8 cellular contexts compared by ENCODE assay signal in genomic region chr17:7237761-7238417, GRCh38. TPM values are rescaled to one million over a fixed set of nuclear protein-coding genes. Genes with fewer than 3 reads are reported as not detected.
DNase-seq lines count a peak whose midpoint lies in the region; ATAC-seq and TF ChIP-seq lines count a peak whose summit lies in the region.

No MANE protein-coding gene starts in this region.

- ATAC-seq in HG02642 (IDR thresholded peaks at IDR 0.05; ENCODE audit: poor library complexity, unreplicated experiment), result peak; percentile 14
- peak; percentile 3 for ATAC-seq in SK-N-SH treated with all-trans-retinoic acid at 6 μM for 48 hours
- peak in 1 of 2 donors; percentile 36 for ATAC-seq in upper lobe of left lung (ENCODE audit: low FRiP score in 2 of 2)
- no peak for ATAC-seq in GM18868 (IDR thresholded peaks at IDR 0.05; ENCODE audit: unreplicated experiment)

- peaks cover 60% of the 10 kb centered on the region for H3K4me1 Mint-ChIP-seq in CD14-positive monocyte
- H3K4me1 Mint-ChIP-seq in activated naive CD8-positive, alpha-beta T cell treated with anti-CD3 and anti-CD28 coated beads for 36 hours, result peaks cover 58% of the 10 kb centered on the region

- TF ChIP-seq CTCF in CD14-positive monocyte (IDR thresholded peaks at IDR 0.05), result no peak
- no peak for TF ChIP-seq CTCF in upper lobe of left lung (IDR thresholded peaks at IDR 0.05)

- intact Hi-C loops in CD14-positive monocyte (cut with micrococcal nuclease) (loop anchor here (2.0 to 10.0 kb wide), 3 partner anchors 17 to 247 kb away; partner anchors contain the start of genes EIF5A (in 2 of the 2), POLR2A (in 1 of the 2) and SLC35G6 (in 1 of the 2)), cardiac septum (cut with DNase I) (loop anchor here (2.0 to 5.0 kb wide), 3 partner anchors 17 to 319 kb away; partner anchors contain the start of genes EIF5A and TNFSF13)

- H3K4me3 ChIP-seq in upper lobe of left lung, result peak overlapping the region; percentile 80 to 99 (median 91)

- H3K36me3 Mint-ChIP-seq in CD14-positive monocyte, result peaks cover 36 to 45% of the 10 kb centered on the region in 2 donors
- peaks cover 39% of the 10 kb centered on the region for H3K36me3 Mint-ChIP-seq in activated naive CD8-positive, alpha-beta T cell treated with anti-CD3 and anti-CD28 coated beads for 36 hours

- no peak for TF ChIP-seq EP300 in upper lobe of left lung (IDR thresholded peaks at IDR 0.05)

- peaks cover 29 to 56% (median 45%) of the 10 kb centered on the region in 4 donors for H3K4me1 ChIP-seq in upper lobe of left lung

- H3K27ac Mint-ChIP-seq in CD14-positive monocyte, result peak overlapping the region; percentile 69 to 97 (median 76)
- peak overlapping the region; percentile 97 for H3K27ac Mint-ChIP-seq in activated naive CD8-positive, alpha-beta T cell treated with anti-CD3 and anti-CD28 coated beads for 36 hours

- no peaks in the 10 kb centered on the region for H3K9me3 ChIP-seq in upper lobe of left lung

- peak overlapping the region; percentile 90 to 98 (median 97) for H3K27ac ChIP-seq in upper lobe of left lung

- peaks cover 0 to 4% (median 0%) of the 10 kb centered on the region in 7 donors for H3K9me3 Mint-ChIP-seq in CD14-positive monocyte
- H3K9me3 Mint-ChIP-seq in activated naive CD8-positive, alpha-beta T cell treated with anti-CD3 and anti-CD28 coated beads for 36 hours, result no peaks in the 10 kb centered on the region

- H3K27me3 Mint-ChIP-seq in CD14-positive monocyte (ENCODE audit: low read depth in 3 of 3), result peaks cover 0 to 5% (median 0%) of the 10 kb centered on the region in 3 donors
- H3K27me3 Mint-ChIP-seq in activated naive CD8-positive, alpha-beta T cell treated with anti-CD3 and anti-CD28 coated beads for 36 hours, result peaks cover 3% of the 10 kb centered on the region

- TF ChIP-seq POLR2A in upper lobe of left lung (IDR thresholded peaks at IDR 0.05), result peak in 1 of 4 donors; percentile 16

- H3K27me3 ChIP-seq in upper lobe of left lung, result no peaks in the 10 kb centered on the region

- DNase-seq in CD14-positive monocyte (ENCODE audit: low spot score) (peak; percentile 67), cardiac septum (ENCODE audit: low spot score) (peak; percentile 91), pons (ENCODE audit: low spot score) (peak; percentile 51), upper lobe of left lung (peak; percentile 90 to 97)
- DNase-seq in activated naive CD8-positive, alpha-beta T cell treated with anti-CD3 and anti-CD28 coated beads for 36 hours, result peak; percentile 84

- 2 to 3% methylated on average over 6 to 23 of the region's 73 CpGs for WGBS in upper lobe of left lung, 2 donors

- peak overlapping the region; percentile 96 to 98 for H3K4me3 Mint-ChIP-seq in CD14-positive monocyte
- H3K4me3 Mint-ChIP-seq in activated naive CD8-positive, alpha-beta T cell treated with anti-CD3 and anti-CD28 coated beads for 36 hours, result peak overlapping the region; percentile 98

- H3K36me3 ChIP-seq in upper lobe of left lung, result peaks cover 0 to 29% (median 23%) of the 10 kb centered on the region in 4 donors

TF ChIP-seq in SK-N-SH treated with all-trans-retinoic acid at 6 μM for 48 hours, 23 proteins besides CTCF, POLR2A, EP300 and RAD21:
- TF ChIP-seq ZNF565 (CRISPR knock-in tag; conservative IDR thresholded peaks at IDR 0.05; ENCODE audit: low read depth), result no peak
- no peak for TF ChIP-seq ZNF8 (CRISPR knock-in tag; IDR thresholded peaks at IDR 0.05)
- no peak for TF ChIP-seq ISL1 (CRISPR knock-in tag; IDR thresholded peaks at IDR 0.05)
- no peak for TF ChIP-seq RARB (CRISPR knock-in tag; IDR thresholded peaks at IDR 0.05)
- no peak for TF ChIP-seq ZFP3 (CRISPR knock-in tag; IDR thresholded peaks at IDR 0.05)
- no peak for TF ChIP-seq CREB5 (CRISPR knock-in tag; IDR thresholded peaks at IDR 0.05; ENCODE audit: low read depth)
- no peak for TF ChIP-seq SNAI2 (CRISPR knock-in tag; IDR thresholded peaks at IDR 0.05)
- no peak for TF ChIP-seq ARNTL (CRISPR knock-in tag; IDR thresholded peaks at IDR 0.05; ENCODE audit: borderline replicate concordance, low read depth)
- no peak for TF ChIP-seq GLIS3 (CRISPR knock-in tag; IDR thresholded peaks at IDR 0.05)
- no peak for TF ChIP-seq OSR1 (CRISPR knock-in tag; IDR thresholded peaks at IDR 0.05)
- no peak for TF ChIP-seq POU6F1 (CRISPR knock-in tag; IDR thresholded peaks at IDR 0.05; ENCODE audit: borderline replicate concordance, low read depth)
- no peak for TF ChIP-seq ZNF70 (CRISPR knock-in tag; IDR thresholded peaks at IDR 0.05)
- no peak for TF ChIP-seq BACH2 (CRISPR knock-in tag; IDR thresholded peaks at IDR 0.05; ENCODE audit: borderline replicate concordance)
- no peak for TF ChIP-seq ZFP30 (CRISPR knock-in tag; IDR thresholded peaks at IDR 0.05)
- TF ChIP-seq CSRNP3 (CRISPR knock-in tag; IDR thresholded peaks at IDR 0.05), result no peak

RNA-seq across cellular contexts. Expression of gene PHF23, which starts 1.4 kb away (rescaled TPM):
- polyA plus RNA-seq in CD14-positive monocyte, result 10 to 100 TPM; 12.0 to 12.9 TPM
- total RNA-seq in activated naive CD8-positive, alpha-beta T cell treated with anti-CD3 and anti-CD28 coated beads for 36 hours, result 10 to 100 TPM; 28.1 to 28.8 TPM
- total RNA-seq in cardiac septum (20.5 TPM), upper lobe of left lung (10 to 100 TPM; 25.4 to 54.5 (median 31.2) TPM)

RNA-seq across cellular contexts. Expression of gene DVL2, which starts 3.6 kb away (rescaled TPM):
- 1 to 10 TPM; 7.0 to 7.8 TPM for polyA plus RNA-seq in CD14-positive monocyte
- 10 to 100 TPM; 64.4 to 66.5 TPM for total RNA-seq in activated naive CD8-positive, alpha-beta T cell treated with anti-CD3 and anti-CD28 coated beads for 36 hours
- total RNA-seq in cardiac septum (22.5 TPM), upper lobe of left lung (10 to 100 TPM; 40.4 to 70.2 (median 42.4) TPM)

RNA-seq across cellular contexts. Expression of gene GABARAP, which starts 4.4 kb away (rescaled TPM):
- polyA plus RNA-seq in CD14-positive monocyte, result 1,000 to 10,000 TPM; 2,814 to 2,937 TPM
- 100 to 1,000 TPM; 112 to 113 TPM for total RNA-seq in activated naive CD8-positive, alpha-beta T cell treated with anti-CD3 and anti-CD28 coated beads for 36 hours
- total RNA-seq in cardiac septum, result 449 TPM
- 100 to 1,000 TPM; 381 to 631 (median 601) TPM for total RNA-seq in upper lobe of left lung

RNA-seq across cellular contexts. Expression of gene CTDNEP1, which starts 13.6 kb away (rescaled TPM):
- 10 to 100 TPM; 29.5 to 38.3 TPM for polyA plus RNA-seq in CD14-positive monocyte
- 100 to 1,000 TPM; 180 to 191 TPM for total RNA-seq in activated naive CD8-positive, alpha-beta T cell treated with anti-CD3 and anti-CD28 coated beads for 36 hours
- 111 TPM for total RNA-seq in cardiac septum
- 100 to 1,000 TPM in 2 of 6 donors, 10 to 100 TPM in 4; 62.9 to 139 (median 75.0) TPM for total RNA-seq in upper lobe of left lung

RNA-seq across cellular contexts. Expression of gene ELP5, which starts 14.1 kb away (rescaled TPM):
- polyA plus RNA-seq in CD14-positive monocyte, result 10 to 100 TPM; 44.1 to 49.5 TPM
- total RNA-seq in activated naive CD8-positive, alpha-beta T cell treated with anti-CD3 and anti-CD28 coated beads for 36 hours, result 100 to 1,000 TPM in 1 of 2 experiments, 10 to 100 TPM in 1; 99.0 to 110 TPM
- total RNA-seq in cardiac septum (57.5 TPM), upper lobe of left lung (10 to 100 TPM in 5 of 6 donors, 1 to 10 TPM in 1; 5.2 to 36.3 (median 21.0) TPM)
